16 cellular contexts compared by ENCODE assay signal in the genomic region with DNA sequence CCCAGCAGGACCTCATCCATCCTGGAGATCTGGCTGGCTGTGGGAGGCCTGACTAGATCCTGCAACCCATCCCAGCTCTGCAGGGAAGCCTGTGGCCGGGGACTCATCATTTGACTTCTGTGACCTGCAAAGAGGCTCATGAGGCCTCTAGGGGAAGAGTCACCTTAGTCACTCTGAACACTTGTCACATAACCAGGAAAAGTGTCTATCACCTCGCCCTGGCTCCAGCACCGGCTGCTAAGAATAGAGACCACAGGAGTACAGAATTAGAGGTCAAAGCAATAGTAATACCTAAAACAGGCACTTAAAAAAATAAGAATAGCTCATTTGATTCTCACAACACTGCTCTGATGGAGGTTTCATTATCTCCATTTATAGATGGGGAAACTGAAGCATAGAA. TPM values are rescaled to one million over a fixed set of nuclear protein-coding genes. Genes with fewer than 3 reads are reported as not detected.
DNase-seq lines count a peak whose midpoint lies in the region; ATAC-seq, FAIRE-seq and TF ChIP-seq lines count a peak whose summit lies in the region.
"Had no signal": no experiment of that assay in that cellular context is flagged by ENCODE, and none has a peak within 500 bp of the region (broad histone marks: within the 10 kb centered on the region; RNA-seq: fewer than 3 reads in every experiment).

No MANE protein-coding gene starts in this region.

- no peak for TF ChIP-seq EP300 in sigmoid colon (IDR thresholded peaks at IDR 0.05)

- no peak for TF ChIP-seq POLR2A in sigmoid colon (IDR thresholded peaks at IDR 0.05)

- no peaks in the 10 kb centered on the region for H3K9me3 Mint-ChIP-seq in CD4-positive, alpha-beta T cell
- H3K9me3 Mint-ChIP-seq in brain: peaks cover 0 to 2% (median 0%) of the 10 kb centered on the region in 5 experiments
- H3K9me3 Mint-ChIP-seq: CD4-positive, CD25-positive, alpha-beta regulatory T cell; GM23338 had no signal

- no peak overlapping the region for H3K9ac ChIP-seq in kidney (ENCODE audit: low read length in 2 of 2)
- H3K9ac ChIP-seq: BLaER1 treated with 17β-estradiol and CSF1 and Interleukin-3, amounts not matched to agents 10 nM and 100 nM had no signal

- DNase-seq in CD4-positive, alpha-beta T cell: no peak
- peak; percentile 41 for DNase-seq in kidney
- peak; percentile 38 for DNase-seq in sigmoid colon
- no peak for DNase-seq in stimulated activated naive CD4-positive, alpha-beta T cell treated with Interleukin-2 at 50 U/mL for 16 hours (lab: John Stamatoyannopoulos, UW)
- DNase-seq in NCI-H1436 treated with DMSO at 0.1 percent for 48 hours (lab: John Stamatoyannopoulos, UW): no peak
- DNase-seq in NCI-H2227 treated with DMSO at 0.1 percent for 48 hours (lab: John Stamatoyannopoulos, UW): no peak
- DNase-seq: ACHN; CD4-positive, CD25-positive, alpha-beta regulatory T cell; DMS79; H7 had no signal

- H3K36me3 Mint-ChIP-seq in CD4-positive, alpha-beta T cell (ENCODE audit: low read depth): no peaks in the 10 kb centered on the region
- H3K36me3 Mint-ChIP-seq in brain: no peaks in the 10 kb centered on the region
- H3K36me3 Mint-ChIP-seq: CD4-positive, CD25-positive, alpha-beta regulatory T cell had no signal

- H3K27me3 Mint-ChIP-seq in CD4-positive, alpha-beta T cell: peaks cover 26% of the 10 kb centered on the region
- peaks cover 42% of the 10 kb centered on the region for H3K27me3 Mint-ChIP-seq in brain

- POLR2A ChIA-PET in CD4-positive, alpha-beta T cell (lab: Charles Lee): no interaction called here

- H3K4me3 ChIP-seq in kidney (ENCODE audit: low read length in 2 of 2): no peak overlapping the region
- no peak overlapping the region for H3K4me3 ChIP-seq in sigmoid colon
- H3K4me3 ChIP-seq: BLaER1 treated with 17β-estradiol and CSF1 and Interleukin-3, amounts not matched to agents 10 nM and 100 nM; GM12878; GM23338 had no signal

- no peaks in the 10 kb centered on the region for H3K9me3 ChIP-seq in CD4-positive, alpha-beta T cell (ENCODE audit: control insufficient read depth, low read length)
- H3K9me3 ChIP-seq in kidney (ENCODE audit: control insufficient read depth in 1 of 2, low read length in 2 of 2) (no peaks in the 10 kb centered on the region), sigmoid colon (no peaks in the 10 kb centered on the region)
- H3K9me3 ChIP-seq: BLaER1 treated with 17β-estradiol and CSF1 and Interleukin-3, amounts not matched to agents 10 nM and 100 nM had no signal

- H3K4me3 Mint-ChIP-seq in CD4-positive, alpha-beta T cell: peak overlapping the region; percentile 58
- peak overlapping the region in 3 of 5 experiments; percentile 2 to 45 (median 38) for H3K4me3 Mint-ChIP-seq in brain
- H3K4me3 Mint-ChIP-seq: CD4-positive, CD25-positive, alpha-beta regulatory T cell; GM23338 had no signal

- intact Hi-C loops in CD4-positive, alpha-beta T cell (cut with DNase I, micrococcal nuclease): no loop called here
- intact Hi-C loops in kidney (cut with DNase I) (no loop called here), sigmoid colon (cut with DNase I) (no loop called here)

- no peak overlapping the region for H3K27ac Mint-ChIP-seq in CD4-positive, alpha-beta T cell
- H3K27ac Mint-ChIP-seq in brain: peak overlapping the region in 1 of 5 experiments; percentile 65
- H3K27ac Mint-ChIP-seq: CD4-positive, CD25-positive, alpha-beta regulatory T cell; GM23338 had no signal

- TF ChIP-seq CTCF in CD4-positive, alpha-beta T cell (IDR thresholded peaks at IDR 0.05): no peak
- no peak for TF ChIP-seq CTCF in brain (conservative IDR thresholded peaks at IDR 0.05)
- TF ChIP-seq CTCF in kidney (IDR thresholded peaks at IDR 0.05; ENCODE audit: borderline replicate concordance, extremely low read depth, insufficient read depth): no peak
- no peak for TF ChIP-seq CTCF in sigmoid colon (IDR thresholded peaks at IDR 0.05)

- H3K36me3 ChIP-seq in kidney (ENCODE audit: control insufficient read depth in 1 of 2, insufficient read depth in 2 of 2, low read length in 2 of 2) (no peaks in the 10 kb centered on the region), sigmoid colon (no peaks in the 10 kb centered on the region)
- H3K36me3 ChIP-seq: BLaER1 treated with 17β-estradiol and CSF1 and Interleukin-3, amounts not matched to agents 10 nM and 100 nM had no signal

- peaks cover 0 to 3% of the 10 kb centered on the region in 2 donors for H3K4me1 ChIP-seq in kidney (ENCODE audit: control insufficient read depth in 1 of 2, insufficient read depth in 1 of 2, low read depth in 1 of 2, low read length in 2 of 2)
- H3K4me1 ChIP-seq in sigmoid colon: peaks cover 0 to 27% (median 23%) of the 10 kb centered on the region in 4 donors

- H3K4me1 Mint-ChIP-seq in CD4-positive, alpha-beta T cell (ENCODE audit: low read depth): peaks cover 13% of the 10 kb centered on the region
- H3K4me1 Mint-ChIP-seq in brain: peaks cover 33% of the 10 kb centered on the region

- H3K27ac ChIP-seq in CD4-positive, alpha-beta T cell (ENCODE audit: low read depth, low read length): no peak overlapping the region
- H3K27ac ChIP-seq in kidney (ENCODE audit: low read depth in 2 of 2, low read length in 2 of 2) (no peak overlapping the region), sigmoid colon (no peak overlapping the region)
- H3K27ac ChIP-seq: BLaER1 treated with 17β-estradiol and CSF1 and Interleukin-3, amounts not matched to agents 10 nM and 100 nM had no signal

- FAIRE-seq in kidney (lab: Jason Lieb, UNC): no peak
- FAIRE-seq: GM12878, GM18507 had no signal

- CTCF ChIA-PET in CD4-positive, alpha-beta T cell (lab: Charles Lee): no interaction called here

- H3K27me3 ChIP-seq in CD4-positive, alpha-beta T cell (ENCODE audit: control insufficient read depth, insufficient read depth, low read length): peaks cover 11% of the 10 kb centered on the region
- H3K27me3 ChIP-seq in sigmoid colon: peaks cover 26 to 58% (median 35%) of the 10 kb centered on the region in 3 donors

- ATAC-seq in CD4-positive, alpha-beta T cell (ENCODE audit: poor library complexity): no peak
- ATAC-seq in GM21723 (IDR thresholded peaks at IDR 0.05; ENCODE audit: unreplicated experiment): no peak
- ATAC-seq: GM12878, GM23338 had no signal

- 66 to 79% methylated on average over 3 of the region's 3 CpGs for WGBS in sigmoid colon, 2 donors

RNA-seq across cellular contexts. Expression of gene NSG1, which starts 3.8 kb away (rescaled TPM):
- 10 to 100 TPM; 10.3 to 10.4 TPM for total RNA-seq in CD4-positive, alpha-beta T cell
- polyA plus RNA-seq in brain (ENCODE audit: insufficient read depth, low read depth, low replicate concordance): 267 TPM
- total RNA-seq in kidney: 9.5 TPM
- polyA plus RNA-seq in kidney (ENCODE audit: insufficient read depth, low read depth, low replicate concordance): 4.7 TPM
- 1 to 10 TPM; 2.3 to 9.6 (median 5.6) TPM for total RNA-seq in sigmoid colon
- 1 to 10 TPM; 1.4 to 3.8 (median 1.8) TPM for polyA plus RNA-seq in sigmoid colon

Comparison
In these comparisons a context has a peak if more than half of its experiments do, and no peak if none do; other contexts are left out.
1. DNase-seq: peak in kidney (single experiment) and sigmoid colon (single experiment); none in CD4-positive, alpha-beta T cell (0 of 10), stimulated activated naive CD4-positive, alpha-beta T cell treated with Interleukin-2 at 50 U/mL for 16 hours (single experiment), NCI-H1436 treated with DMSO at 0.1 percent for 48 hours (single experiment) and NCI-H2227 treated with DMSO at 0.1 percent for 48 hours (single experiment).